Comparison of ENCODE assay signal across 14 cellular contexts in the genomic region with DNA sequence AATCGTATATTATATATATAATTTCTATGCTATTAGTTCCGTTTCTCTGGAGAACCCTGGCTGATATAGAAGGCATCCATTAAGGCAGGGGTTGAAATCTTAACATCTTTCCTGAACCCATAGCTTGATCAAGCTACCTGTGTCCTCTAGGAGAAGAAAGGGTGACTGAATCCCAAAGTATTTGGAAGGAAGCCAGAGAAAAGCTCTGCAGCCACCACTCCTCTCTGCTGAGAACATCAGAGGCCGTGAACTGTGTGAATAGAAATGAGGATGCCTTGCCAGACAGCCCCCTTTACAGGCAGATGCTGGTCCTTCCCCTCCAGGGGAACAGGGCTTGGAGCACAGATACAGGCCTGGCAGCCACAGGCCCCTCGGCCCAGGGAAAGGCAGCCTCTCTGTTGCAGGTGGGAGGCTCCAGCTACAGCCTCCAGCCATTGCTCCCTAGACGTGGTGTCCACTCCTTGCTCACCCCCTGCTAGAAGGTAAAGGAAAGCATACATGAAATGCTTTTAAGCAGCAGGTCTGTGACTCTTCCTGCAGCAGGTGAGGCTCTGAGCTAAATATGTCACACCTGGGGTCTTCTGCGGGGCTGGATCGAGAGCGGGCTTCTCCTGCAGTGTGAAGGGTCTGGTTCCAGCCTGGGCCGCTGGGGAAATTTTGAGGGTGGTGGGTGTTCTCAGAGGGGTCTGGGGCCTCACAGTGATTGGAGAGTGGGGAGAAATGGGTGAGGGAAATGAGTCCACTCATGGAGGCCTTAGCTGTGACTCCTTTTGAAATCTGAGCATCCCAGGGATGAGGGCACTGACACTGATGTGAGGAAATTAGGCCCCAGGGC.
A peak's percentile ranks its signal among the peaks of the same experiment; 100 is the strongest.
DNase-seq lines count a peak whose midpoint lies in the region; ATAC-seq and TF ChIP-seq lines count a peak whose summit lies in the region.
"Had no signal": no experiment of that assay in that cellular context is flagged by ENCODE, and none has a peak within 500 bp of the region (broad histone marks: within the 10 kb centered on the region; RNA-seq: fewer than 3 reads in every experiment).

No MANE protein-coding gene starts in this region.

- intact Hi-C loops in prostate gland (cut with DNase I), result loop anchor here (5.0 kb wide), 3 partner anchors 52 to 232 kb away; a partner anchor contains a TSS
- intact Hi-C loops in CD4-positive, alpha-beta T cell (cut with DNase I, micrococcal nuclease), result no loop called here
- intact Hi-C loops in naive thymus-derived CD4-positive, alpha-beta T cell (cut with micrococcal nuclease), result no loop called here

- no peak overlapping the region for H3K4me3 Mint-ChIP-seq in CD4-positive, alpha-beta T cell
- no peak overlapping the region for H3K4me3 Mint-ChIP-seq in naive thymus-derived CD4-positive, alpha-beta T cell
- H3K4me3 Mint-ChIP-seq: naive thymus-derived CD8-positive, alpha-beta T cell had no signal

- H3K36me3 Mint-ChIP-seq in CD4-positive, alpha-beta T cell (ENCODE audit: low read depth), result no peaks in the 10 kb centered on the region
- peaks cover 0 to 25% (median 13%) of the 10 kb centered on the region in 5 donors for H3K36me3 Mint-ChIP-seq in naive thymus-derived CD4-positive, alpha-beta T cell

- H3K9me3 ChIP-seq in prostate gland, result no peaks in the 10 kb centered on the region
- H3K9me3 ChIP-seq in CD4-positive, alpha-beta T cell (ENCODE audit: control insufficient read depth, low read length), result no peaks in the 10 kb centered on the region
- peaks cover 0 to 3% (median 0%) of the 10 kb centered on the region in 3 experiments for H3K9me3 ChIP-seq in naive thymus-derived CD4-positive, alpha-beta T cell (ENCODE audit: control insufficient read depth in 2 of 3, low read length in 3 of 3)

- TF ChIP-seq POLR2A in prostate gland (IDR thresholded peaks at IDR 0.05), result no peak

- H3K9me3 Mint-ChIP-seq in CD4-positive, alpha-beta T cell, result no peaks in the 10 kb centered on the region
- peaks cover 0 to 14% (median 7%) of the 10 kb centered on the region in 11 donors for H3K9me3 Mint-ChIP-seq in naive thymus-derived CD4-positive, alpha-beta T cell

- POLR2A ChIA-PET in CD4-positive, alpha-beta T cell (lab: Charles Lee), result no interaction called here
- POLR2A ChIA-PET in naive thymus-derived CD4-positive, alpha-beta T cell (lab: Charles Lee), result no interaction called here

- no peaks in the 10 kb centered on the region for H3K27me3 Mint-ChIP-seq in CD4-positive, alpha-beta T cell
- peaks cover 0 to 7% (median 0%) of the 10 kb centered on the region in 5 donors for H3K27me3 Mint-ChIP-seq in naive thymus-derived CD4-positive, alpha-beta T cell

- ATAC-seq in CD4-positive, alpha-beta T cell (ENCODE audit: poor library complexity), result no peak
- no peak for ATAC-seq in naive thymus-derived CD4-positive, alpha-beta T cell
- ATAC-seq: naive thymus-derived CD8-positive, alpha-beta T cell had no signal

- peaks cover 4% of the 10 kb centered on the region for H3K4me1 ChIP-seq in prostate gland (replicated peaks)
- no peaks in the 10 kb centered on the region for H3K4me1 ChIP-seq in naive thymus-derived CD4-positive, alpha-beta T cell (ENCODE audit: control insufficient read depth in 2 of 2, insufficient read depth in 2 of 2, low read length in 2 of 2)

- no peaks in the 10 kb centered on the region for H3K27me3 ChIP-seq in prostate gland (replicated peaks; ENCODE audit: insufficient read depth)
- no peaks in the 10 kb centered on the region for H3K27me3 ChIP-seq in CD4-positive, alpha-beta T cell (ENCODE audit: control insufficient read depth, insufficient read depth, low read length)
- no peaks in the 10 kb centered on the region for H3K27me3 ChIP-seq in naive thymus-derived CD4-positive, alpha-beta T cell (ENCODE audit: control insufficient read depth in 2 of 2, insufficient read depth in 2 of 2, low read length in 2 of 2)

- H3K27ac Mint-ChIP-seq in CD4-positive, alpha-beta T cell, result no peak overlapping the region
- peak overlapping the region in 1 of 9 donors; percentile 74 for H3K27ac Mint-ChIP-seq in naive thymus-derived CD4-positive, alpha-beta T cell

- WGBS in prostate gland, result 72% methylated on average over 9 of the region's 9 CpGs

- peak overlapping the region; percentile 66 to 83 for H3K27ac ChIP-seq in prostate gland
- no peak overlapping the region for H3K27ac ChIP-seq in CD4-positive, alpha-beta T cell (ENCODE audit: low read depth, low read length)
- H3K27ac ChIP-seq in naive thymus-derived CD4-positive, alpha-beta T cell (ENCODE audit: low read depth, low read length), result no peak overlapping the region

- CTCF ChIA-PET in CD4-positive, alpha-beta T cell (lab: Charles Lee), result no interaction called here
- CTCF ChIA-PET in naive thymus-derived CD4-positive, alpha-beta T cell (lab: Charles Lee), result no interaction called here

- no peaks in the 10 kb centered on the region for H3K36me3 ChIP-seq in prostate gland
- no peaks in the 10 kb centered on the region for H3K36me3 ChIP-seq in naive thymus-derived CD4-positive, alpha-beta T cell (ENCODE audit: control insufficient read depth in 2 of 3, insufficient read depth in 3 of 3, low read length in 3 of 3)

- TF ChIP-seq CTCF in fibroblast of pulmonary artery (IDR thresholded peaks at IDR 0.05; ENCODE audit: low read length, missing control alignments) (no peak), prostate gland (IDR thresholded peaks at IDR 0.05) (no peak)
- no peak for TF ChIP-seq CTCF in CD4-positive, alpha-beta T cell (IDR thresholded peaks at IDR 0.05)

- peaks cover 13% of the 10 kb centered on the region for H3K4me1 Mint-ChIP-seq in CD4-positive, alpha-beta T cell (ENCODE audit: low read depth)
- H3K4me1 Mint-ChIP-seq in naive thymus-derived CD4-positive, alpha-beta T cell, result peaks cover 9 to 15% (median 12%) of the 10 kb centered on the region in 7 donors

- DNase-seq in ELR (ENCODE audit: low read depth) (peak; percentile 12), NCI-H345 treated with DMSO at 0.1 percent for 48 hours (lab: John Stamatoyannopoulos, UW; ENCODE audit: unreplicated experiment) (peak; percentile 65), fibroblast of pulmonary artery (ENCODE audit: low read depth) (peak; percentile 4), prostate gland (ENCODE audit: low spot score) (no peak), COR-L47 (lab: John Stamatoyannopoulos, UW) (no peak), NCI-H2107 treated with DMSO at 0.1 percent for 48 hours (lab: John Stamatoyannopoulos, UW; ENCODE audit: unreplicated experiment) (no peak)
- DNase-seq in CD4-positive, alpha-beta T cell, result no peak
- no peak for DNase-seq in naive thymus-derived CD4-positive, alpha-beta T cell
- DNase-seq: activated CD4-positive, alpha-beta T cell treated with anti-CD3 and anti-CD28 coated beads, Interleukin-2, amount 50 U/mL, for 4 hours; activated T-cell treated with anti-CD3 and anti-CD28 coated beads, Interleukin-2, amount 50 U/mL, for 48 hours; AML-193; MV-4-11; stimulated activated CD4-positive, alpha-beta T cell treated with anti-CD3 and anti-CD28 coated beads, Interleukin-4, amount 100 ng/mL, for 24 hours had no signal

- H3K4me3 ChIP-seq in fibroblast of pulmonary artery (replicated peaks; ENCODE audit: low read depth, low read length), result no peak overlapping the region
- H3K4me3 ChIP-seq in prostate gland, result no peak overlapping the region
- no peak overlapping the region for H3K4me3 ChIP-seq in naive thymus-derived CD4-positive, alpha-beta T cell (ENCODE audit: low read length)

Comparison
In these comparisons a context has a peak if more than half of its experiments do, and no peak if none do; other contexts are left out.
1. DNase-seq: peak in ELR (single experiment), NCI-H345 treated with DMSO at 0.1 percent for 48 hours (single experiment) and fibroblast of pulmonary artery (single experiment); none in prostate gland (single experiment), CD4-positive, alpha-beta T cell (0 of 10), COR-L47 (single experiment), naive thymus-derived CD4-positive, alpha-beta T cell (0 of 9) and NCI-H2107 treated with DMSO at 0.1 percent for 48 hours (single experiment).
2. H3K27ac ChIP-seq: peak in prostate gland (2 of 2); none in CD4-positive, alpha-beta T cell (single experiment) and naive thymus-derived CD4-positive, alpha-beta T cell (single experiment).